In genomic region chr18:79401494-79402208, GRCh38 we compare ENCODE assay signal across 1 cellular context.
TF ChIP-seq lines count a peak whose summit lies in the region.

No MANE protein-coding gene starts in this region.

TF ChIP-seq in IMR-90, 13 proteins besides CTCF, POLR2A, EP300 and RAD21 (continued from another document):
- no peak for TF ChIP-seq CEBPB (IDR thresholded peaks at IDR 0.05; ENCODE audit: low read depth, low read length)
- TF ChIP-seq ELK1 (IDR thresholded peaks at IDR 0.05; ENCODE audit: borderline replicate concordance, low read depth, low read length), result no peak
- TF ChIP-seq RCOR1 (IDR thresholded peaks at IDR 0.05; ENCODE audit: insufficient replicate concordance, low read length), result no peak
- TF ChIP-seq CHD1 (IDR thresholded peaks at IDR 0.05; ENCODE audit: low read depth, low read length), result no peak
- no peak for TF ChIP-seq SMC3 (IDR thresholded peaks at IDR 0.05; ENCODE audit: low read depth, low read length)
- no peak for TF ChIP-seq RFX5 (IDR thresholded peaks at IDR 0.05; ENCODE audit: low read depth, low read length)
- no peak for TF ChIP-seq MAZ (IDR thresholded peaks at IDR 0.05; ENCODE audit: borderline replicate concordance, low read depth, low read length)
- no peak for TF ChIP-seq MXI1 (IDR thresholded peaks at IDR 0.05; ENCODE audit: borderline replicate concordance, low read depth, low read length)
- TF ChIP-seq FOS (IDR thresholded peaks at IDR 0.05; ENCODE audit: low read depth, low read length), result no peak
- TF ChIP-seq BHLHE40 (IDR thresholded peaks at IDR 0.05; ENCODE audit: low read depth, low read length), result no peak
- no peak for TF ChIP-seq NFE2L2 (IDR thresholded peaks at IDR 0.05; ENCODE audit: low read depth, low read length)
